In genomic region chr14:58992935-58993334, GRCh38 we compare ENCODE assay signal across 27 cellular contexts.
"Had no signal": no experiment of that assay in that cellular context is flagged by ENCODE, and none has a peak within 500 bp of the region (broad histone marks: within the 10 kb centered on the region; RNA-seq: fewer than 3 reads in every experiment).

No MANE protein-coding gene starts in this region.

- FAIRE-seq: TTC549 had no signal

- H3K9me3 ChIP-seq: adrenal gland, Peyer's patch had no signal

- H3K36me3 ChIP-seq: adrenal gland, MG63, Peyer's patch had no signal

- H3K4me3 ChIP-seq: adrenal gland, MG63, Peyer's patch, SK-N-MC had no signal

- H3K4me1 ChIP-seq: adrenal gland, Peyer's patch had no signal

- DNase-seq: activated CD4-positive, alpha-beta memory T cell treated with anti-CD3 and anti-CD28 coated beads for 36 hours; activated CD4-positive, alpha-beta T cell treated with anti-CD3 and anti-CD28 coated beads, Interleukin-2, amount 10 ng/mL, durations not matched to agents 7 days and 5 days; activated CD4-positive, CD25-positive, alpha-beta regulatory T cell; activated CD8-positive, alpha-beta memory T cell treated with anti-CD3 and anti-CD28 coated beads for 24 hours; activated gamma-delta T cell treated with Interleukin-2 at 50 U/mL for 16 hours; activated naive CD4-positive, alpha-beta T cell treated with anti-CD3 and anti-CD28 coated beads, Interleukin-2, amount 10 ng/mL, durations not matched to agents 7 days and 5 days; activated naive CD8-positive, alpha-beta T cell treated with anti-CD3 and anti-CD28 coated beads for 36 hours; activated T-cell treated with anti-CD3 and anti-CD28 coated beads for 4 hours; activated T-cell treated with anti-CD3 and anti-CD28 coated beads, Interleukin-2, amount 50 U/mL, for 48 hours; adrenal gland; anterior cingulate cortex; central memory CD4-positive, alpha-beta T cell; MG63; NCI-H1105; NCI-H1436 treated with DMSO at 0.1 percent for 48 hours; NCI-H187; NCI-H2081; NCI-H345; NCI-H510A; Peyer's patch; SIG-M5; T-cell; T-helper 2 cell; T1000 had no signal

- ATAC-seq: T-cell had no signal

- H3K27ac ChIP-seq: adrenal gland, Peyer's patch, SK-N-MC, VCaP had no signal

- H3K27me3 ChIP-seq: adrenal gland, MG63, Peyer's patch had no signal
